19 cellular contexts compared by ENCODE assay signal in the genomic region with DNA sequence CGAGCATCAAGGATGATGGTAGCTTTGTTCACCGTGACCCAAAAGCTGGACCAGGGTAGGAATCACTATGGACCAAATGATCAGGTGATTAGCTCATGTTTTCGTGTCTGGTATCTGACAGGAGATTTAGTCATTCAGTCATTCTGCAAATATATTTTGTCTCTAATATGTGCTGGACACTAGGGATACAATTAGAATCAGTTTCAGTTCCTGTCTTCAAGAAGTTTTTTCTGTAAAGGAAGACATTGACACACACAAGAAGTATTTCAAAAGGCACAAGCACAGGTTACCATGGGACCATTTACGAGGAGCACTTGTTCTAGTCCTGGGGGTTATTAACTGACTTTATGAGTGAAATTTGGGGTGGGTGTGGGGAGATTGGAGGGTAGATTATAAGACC.
A peak's percentile ranks its signal among the peaks of the same experiment; 100 is the strongest.
DNase-seq lines count a peak whose midpoint lies in the region; ATAC-seq, FAIRE-seq and TF ChIP-seq lines count a peak whose summit lies in the region.
"Had no signal": no experiment of that assay in that cellular context is flagged by ENCODE, and none has a peak within 500 bp of the region (broad histone marks: within the 10 kb centered on the region; RNA-seq: fewer than 3 reads in every experiment).

No MANE protein-coding gene starts in this region.

- H3K27ac ChIP-seq in coronary artery, result no peak overlapping the region

- no peak overlapping the region for H3K4me3 ChIP-seq in coronary artery

- no peak for TF ChIP-seq CTCF in coronary artery (IDR thresholded peaks at IDR 0.05)

- no peak for DNase-seq in GM18507 (ENCODE audit: extremely low spot score, insufficient read length, low read depth)
- peak; percentile 39 for DNase-seq in medulla oblongata (ENCODE audit: extremely low spot score)
- no peak for DNase-seq in coronary artery (ENCODE audit: low spot score)
- no peak for DNase-seq in amygdala (lab: John Stamatoyannopoulos, UW)
- no peak for DNase-seq in posterior cingulate gyrus
- DNase-seq: activated CD4-positive, CD25-positive, alpha-beta regulatory T cell treated with anti-CD3 and anti-CD28 coated beads, Interleukin-2, amount 50 U/mL, for 72 hours; activated naive CD8-positive, alpha-beta T cell treated with anti-CD3 and anti-CD28 coated beads, Interleukin-2, amount 10 ng/mL, durations not matched to agents 7 days and 5 days; BE2C; DND-41; hippocampal formation; NCI-H1092 treated with DMSO at 0.1 percent for 48 hours; NCI-H226; nephron progenitor cell; T-helper 1 cell had no signal

- intact Hi-C loops in posterior cingulate gyrus (cut with DNase I), result no loop called here

- ATAC-seq in GM21576 (IDR thresholded peaks at IDR 0.05; ENCODE audit: unreplicated experiment) (peak; percentile 52), HG03442 (IDR thresholded peaks at IDR 0.05; ENCODE audit: unreplicated experiment) (peak; percentile 43)
- no peak for ATAC-seq in activated CD4-positive, CD25-positive, alpha-beta regulatory T cell treated with anti-CD3 and anti-CD28 coated beads, Interleukin-2, amount 50 U/mL, for 24 hours
- ATAC-seq: left lobe of liver, Panc1 had no signal

- peak; percentile 70 for FAIRE-seq in GM18507 (lab: Jason Lieb, UNC)

Comparison
In these comparisons a context has a peak if more than half of its experiments do, and no peak if none do; other contexts are left out.
1. ATAC-seq: peak in GM21576 (single experiment) and HG03442 (single experiment); none in activated CD4-positive, CD25-positive, alpha-beta regulatory T cell treated with anti-CD3 and anti-CD28 coated beads, Interleukin-2, amount 50 U/mL, for 24 hours (0 of 2).